In genomic region chr20:33731693-33732165, GRCh38 we compare ENCODE assay signal across 8 cellular contexts. TPM values are rescaled to one million over a fixed set of nuclear protein-coding genes. Genes with fewer than 3 reads are reported as not detected.
DNase-seq lines count a peak whose midpoint lies in the region; ATAC-seq and TF ChIP-seq lines count a peak whose summit lies in the region.

TSS of gene ZNF341 (plus strand) at chr20:33731996. CDS start at chr20:33732022, 26 bp downstream.

- peaks cover 4% of the 10 kb centered on the region for H3K79me2 ChIP-seq in trophoblast cell (ENCODE audit: control insufficient read depth, insufficient read depth, low read length, poor library complexity)

- peak within 1 kb of the TSS; percentile 1 for H3K9ac ChIP-seq in trophoblast cell (ENCODE audit: low read length)

- peak within 1 kb of the TSS; percentile 87 for H4K91ac ChIP-seq in trophoblast cell (ENCODE audit: low read depth, low read length)

- peaks cover 16% of the 10 kb centered on the region for H3K79me1 ChIP-seq in trophoblast cell (ENCODE audit: low read length)

- TF ChIP-seq CTCF in RWPE2 (IDR thresholded peaks at IDR 0.05; ENCODE audit: poor library complexity, severe bottlenecking), result peak; percentile 100
- TF ChIP-seq CTCF in tibial artery (IDR thresholded peaks at IDR 0.05), result peak; percentile 86 to 88

- H3K4me3 ChIP-seq in RWPE2 (ENCODE audit: severe bottlenecking) (peak within 1 kb of the TSS; percentile 41), trophoblast cell (ENCODE audit: low read depth, low read length) (peak within 1 kb of the TSS; percentile 58), tibial artery (peak within 1 kb of the TSS; percentile 60)

- peak within 1 kb of the TSS; percentile 52 for H2BK12ac ChIP-seq in trophoblast cell (ENCODE audit: low read length)

- peak; percentile 63 for ATAC-seq in RWPE2 (ENCODE audit: low read depth)

- intact Hi-C loops in head of caudate nucleus (cut with DNase I), result loop anchor here (2.0 to 10.0 kb wide), 5 partner anchors 45 to 383 kb away; partner anchors contain the start of genes ACTL10, C20orf144, CHMP4B and E2F1
- intact Hi-C loops in tibial artery (cut with DNase I; ENCODE audit: low total_unique reads), result loop anchor here (10.0 kb wide), 1 partner anchor 47 kb away; the partner anchor contains the start of gene E2F1

- H3K36me3 ChIP-seq in RWPE2 (ENCODE audit: low read depth) (no peaks in the 10 kb centered on the region), trophoblast cell (ENCODE audit: control insufficient read depth in 1 of 2, insufficient read depth in 2 of 2, low read length in 2 of 2) (peaks cover 0 to 1% of the 10 kb centered on the region in 2 experiments), tibial artery (peaks cover 0 to 4% (median 0%) of the 10 kb centered on the region in 3 donors)

- no peak within 1 kb of the TSS for H3K23ac ChIP-seq in trophoblast cell (ENCODE audit: low read length)

- no peaks in the 10 kb centered on the region for H3K27me3 ChIP-seq in RWPE2 (ENCODE audit: insufficient read depth, poor library complexity, severe bottlenecking)
- no peaks in the 10 kb centered on the region for H3K27me3 ChIP-seq in trophoblast cell (ENCODE audit: insufficient read depth, low read length)
- no peaks in the 10 kb centered on the region for H3K27me3 ChIP-seq in tibial artery

- peak within 1 kb of the TSS; percentile 18 for H3K4ac ChIP-seq in trophoblast cell (ENCODE audit: low read depth, low read length)

- H3K27ac ChIP-seq in RWPE2 (ENCODE audit: poor library complexity, severe bottlenecking), result peak within 1 kb of the TSS; percentile 61
- peak within 1 kb of the TSS; percentile 95 for H3K27ac ChIP-seq in trophoblast cell (ENCODE audit: low read depth, low read length)
- H3K27ac ChIP-seq in tibial artery, result peak within 1 kb of the TSS; percentile 91 to 92

- H3K4me2 ChIP-seq in trophoblast cell (ENCODE audit: low read length), result peak within 1 kb of the TSS; percentile 70

- H2BK120ac ChIP-seq in trophoblast cell (ENCODE audit: insufficient read depth, low read length, poor library complexity), result peak within 1 kb of the TSS; percentile 92

- H3K18ac ChIP-seq in trophoblast cell (ENCODE audit: low read length), result peak within 1 kb of the TSS; percentile 94

- peak within 1 kb of the TSS; percentile 20 for H2AK5ac ChIP-seq in trophoblast cell (ENCODE audit: low read length)

- H3K14ac ChIP-seq in trophoblast cell (ENCODE audit: low read length), result peak within 1 kb of the TSS; percentile 19

- H4K12ac ChIP-seq in trophoblast cell (ENCODE audit: low read depth, low read length), result peak within 1 kb of the TSS; percentile 29

- 100% methylated on average over 3 of the region's 57 CpGs for WGBS in trophoblast cell (ENCODE audit: extremely low coverage, insufficient coverage, insufficient read length)

- peaks cover 12% of the 10 kb centered on the region for H3K4me1 ChIP-seq in RWPE2 (ENCODE audit: insufficient read depth, poor library complexity, severe bottlenecking)
- H3K4me1 ChIP-seq in trophoblast cell (ENCODE audit: control insufficient read depth in 1 of 2, insufficient read depth in 2 of 2, low read length in 2 of 2), result peaks cover 11 to 20% of the 10 kb centered on the region in 2 experiments
- H3K4me1 ChIP-seq in tibial artery, result peaks cover 5 to 27% (median 14%) of the 10 kb centered on the region in 4 donors

- H2AFZ ChIP-seq in trophoblast cell (ENCODE audit: insufficient read depth, low read length, poor library complexity), result peak within 1 kb of the TSS; percentile 52

- H3K9me3 ChIP-seq in RWPE2 (ENCODE audit: severe bottlenecking) (peaks cover 6% of the 10 kb centered on the region), trophoblast cell (ENCODE audit: insufficient read depth, low read depth, low read length) (peaks cover 4% of the 10 kb centered on the region), tibial artery (peaks cover 0 to 13% (median 7%) of the 10 kb centered on the region in 3 donors)

- H4K8ac ChIP-seq in trophoblast cell (ENCODE audit: low read depth, low read length), result peak within 1 kb of the TSS; percentile 78

- DNase-seq in ELR (ENCODE audit: low read depth) (peak; percentile 92), H4 (ENCODE audit: low spot score) (peak; percentile 74), LHCN-M2 (ENCODE audit: low read depth) (peak; percentile 73), RWPE2 (ENCODE audit: low spot score) (peak; percentile 95), head of caudate nucleus (peak; percentile 74 to 96 (median 90)), trophoblast cell (peak; percentile 83 to 90), tibial artery (peak; percentile 76 to 93)
- DNase-seq in activated effector memory CD4-positive, alpha-beta T cell treated with anti-CD3 and anti-CD28 coated beads, Interleukin-2, amount 50 U/mL, for 16 hours, result peak; percentile 96

- peak within 1 kb of the TSS; percentile 82 for H2BK5ac ChIP-seq in trophoblast cell (ENCODE audit: low read depth, low read length, poor library complexity)

RNA-seq across cellular contexts. Expression of gene ZNF341, which starts in this region (rescaled TPM):
- 0.68 and 0.81 TPM in 2 replicates for total RNA-seq in H4 (2014; rRNA removed; shearing (Covaris generic))
- total RNA-seq in LHCN-M2 (2014; rRNA removed), result 2.1 and 2.8 TPM in 2 replicates
- polyA plus RNA-seq in LHCN-M2 (2012), result 2.2 TPM
- polyA plus RNA-seq in trophoblast cell (2013), result 3.8 and 4.0 TPM in 2 replicates

Comparison
In these comparisons a context has a peak if more than half of its experiments do, and no peak if none do; other contexts are left out.
1. Peak in every context shown above with its lines: DNase-seq, ATAC-seq, H3K4me3 ChIP-seq and H3K27ac ChIP-seq.
2. Peak in DNase-seq in H4; RNA of the gene not detected or under 1 TPM.